18 cellular contexts compared by ENCODE assay signal in genomic region chr20:50266293-50267040, GRCh38.
A peak's percentile ranks its signal among the peaks of the same experiment; 100 is the strongest.
DNase-seq lines count a peak whose midpoint lies in the region; ATAC-seq lines count a peak whose summit lies in the region.
"Had no signal": no experiment of that assay in that cellular context is flagged by ENCODE, and none has a peak within 500 bp of the region (broad histone marks: within the 10 kb centered on the region; RNA-seq: fewer than 3 reads in every experiment).

No MANE protein-coding gene starts in this region.

- peak overlapping the region; percentile 40 for H3K27ac ChIP-seq in SJSA1
- peak overlapping the region; percentile 51 for H3K27ac ChIP-seq in skeletal muscle tissue (ENCODE audit: low read depth, low read length)
- H3K27ac ChIP-seq: ascending aorta, WERI-Rb-1 had no signal

- peaks cover 16% of the 10 kb centered on the region for H3K4me1 Mint-ChIP-seq in activated T-cell treated with anti-CD3 and anti-CD28 coated beads, Interleukin-2, amount 50 U/mL, for 72 hours (ENCODE audit: low read depth)

- H3K36me3 Mint-ChIP-seq in activated T-cell treated with anti-CD3 and anti-CD28 coated beads, Interleukin-2, amount 50 U/mL, for 72 hours (ENCODE audit: insufficient read depth in 2 of 2), result no peaks in the 10 kb centered on the region
- H3K36me3 Mint-ChIP-seq: naive thymus-derived CD4-positive, alpha-beta T cell; T-cell had no signal

- no peak overlapping the region for H3K4me3 Mint-ChIP-seq in activated T-cell treated with anti-CD3 and anti-CD28 coated beads, Interleukin-2, amount 50 U/mL, for 72 hours
- H3K4me3 Mint-ChIP-seq: naive thymus-derived CD4-positive, alpha-beta T cell; T-cell had no signal

- peaks cover 11% of the 10 kb centered on the region for H3K27me3 Mint-ChIP-seq in activated T-cell treated with anti-CD3 and anti-CD28 coated beads, Interleukin-2, amount 50 U/mL, for 72 hours (ENCODE audit: low read depth)

- no peaks in the 10 kb centered on the region for H3K36me3 ChIP-seq in SJSA1
- no peaks in the 10 kb centered on the region for H3K36me3 ChIP-seq in skeletal muscle tissue (ENCODE audit: control insufficient read depth in 3 of 3, insufficient read depth in 3 of 3, low read length in 3 of 3)
- H3K36me3 ChIP-seq: ascending aorta, WERI-Rb-1 had no signal

- DNase-seq in COLO829 (ENCODE audit: low spot score), result peak; percentile 38
- no peak for DNase-seq in SJSA1 (ENCODE audit: low read depth in 1 of 2, low spot score in 2 of 2)
- DNase-seq in foreskin melanocyte, result peak; percentile 49
- no peak for DNase-seq in NCI-H345 treated with DMSO at 0.1 percent for 48 hours (lab: John Stamatoyannopoulos, UW; ENCODE audit: unreplicated experiment)
- no peak for DNase-seq in activated T-cell treated with anti-CD3 and anti-CD28 coated beads, Interleukin-2, amount 50 U/mL, for 72 hours
- DNase-seq: activated effector memory CD4-positive, alpha-beta T cell treated with anti-CD3 and anti-CD28 coated beads, Interleukin-2, amount 50 U/mL, for 16 hours; COR-L47; HCEC 1CT; hippocampal formation; naive thymus-derived CD4-positive, alpha-beta T cell; NCI-H774; stimulated activated CD4-positive, alpha-beta T cell treated with anti-CD3 and anti-CD28 coated beads, Interleukin-4, amount 100 ng/mL, for 4 hours; T-cell; WERI-Rb-1 had no signal

- H3K9me3 ChIP-seq in SJSA1 (replicated peaks) (no peaks in the 10 kb centered on the region), skeletal muscle tissue (ENCODE audit: control insufficient read depth in 3 of 3, low read length in 3 of 3) (no peaks in the 10 kb centered on the region)
- H3K9me3 ChIP-seq: ascending aorta had no signal

- H3K9me3 Mint-ChIP-seq in activated T-cell treated with anti-CD3 and anti-CD28 coated beads, Interleukin-2, amount 50 U/mL, for 72 hours, result no peaks in the 10 kb centered on the region
- H3K9me3 Mint-ChIP-seq: naive thymus-derived CD4-positive, alpha-beta T cell; T-cell had no signal

- ATAC-seq in GM21515 (IDR thresholded peaks at IDR 0.05; ENCODE audit: unreplicated experiment), result no peak
- ATAC-seq in GM18498 (IDR thresholded peaks at IDR 0.05; ENCODE audit: unreplicated experiment), result no peak
- ATAC-seq in activated T-cell treated with anti-CD3 and anti-CD28 coated beads, Interleukin-2, amount 50 U/mL, for 72 hours (replicated peaks in 1 of 2), result no peak
- ATAC-seq: naive thymus-derived CD4-positive, alpha-beta T cell; T-cell had no signal

- H3K4me3 ChIP-seq in SJSA1 (no peak overlapping the region), skeletal muscle tissue (ENCODE audit: low read length in 3 of 3) (no peak overlapping the region)
- H3K4me3 ChIP-seq: ascending aorta had no signal

- H3K27ac Mint-ChIP-seq in activated T-cell treated with anti-CD3 and anti-CD28 coated beads, Interleukin-2, amount 50 U/mL, for 72 hours, result no peak overlapping the region
- H3K27ac Mint-ChIP-seq: T-cell had no signal

- H3K4me1 ChIP-seq in SJSA1 (replicated peaks) (peaks cover 23% of the 10 kb centered on the region), skeletal muscle tissue (ENCODE audit: control insufficient read depth in 3 of 3, insufficient read depth in 3 of 3, low read length in 3 of 3) (peaks cover 6 to 11% (median 10%) of the 10 kb centered on the region in 3 donors)

- H3K27me3 ChIP-seq in SJSA1 (replicated peaks), result no peaks in the 10 kb centered on the region
- H3K27me3 ChIP-seq in skeletal muscle tissue (ENCODE audit: control insufficient read depth in 3 of 3, insufficient read depth in 3 of 3, low read length in 3 of 3), result no peaks in the 10 kb centered on the region
- H3K27me3 ChIP-seq: ascending aorta had no signal

- no peak overlapping the region for H3K9ac ChIP-seq in skeletal muscle tissue (ENCODE audit: low read depth in 1 of 3, low read length in 3 of 3)

Comparison
In these comparisons a context has a peak if more than half of its experiments do, and no peak if none do; other contexts are left out.
1. DNase-seq: peak in COLO829 (single experiment) and foreskin melanocyte (single experiment); none in SJSA1 (0 of 2), NCI-H345 treated with DMSO at 0.1 percent for 48 hours (single experiment) and activated T-cell treated with anti-CD3 and anti-CD28 coated beads, Interleukin-2, amount 50 U/mL, for 72 hours (0 of 2).